3 cellular contexts compared by ENCODE assay signal in the genomic region with DNA sequence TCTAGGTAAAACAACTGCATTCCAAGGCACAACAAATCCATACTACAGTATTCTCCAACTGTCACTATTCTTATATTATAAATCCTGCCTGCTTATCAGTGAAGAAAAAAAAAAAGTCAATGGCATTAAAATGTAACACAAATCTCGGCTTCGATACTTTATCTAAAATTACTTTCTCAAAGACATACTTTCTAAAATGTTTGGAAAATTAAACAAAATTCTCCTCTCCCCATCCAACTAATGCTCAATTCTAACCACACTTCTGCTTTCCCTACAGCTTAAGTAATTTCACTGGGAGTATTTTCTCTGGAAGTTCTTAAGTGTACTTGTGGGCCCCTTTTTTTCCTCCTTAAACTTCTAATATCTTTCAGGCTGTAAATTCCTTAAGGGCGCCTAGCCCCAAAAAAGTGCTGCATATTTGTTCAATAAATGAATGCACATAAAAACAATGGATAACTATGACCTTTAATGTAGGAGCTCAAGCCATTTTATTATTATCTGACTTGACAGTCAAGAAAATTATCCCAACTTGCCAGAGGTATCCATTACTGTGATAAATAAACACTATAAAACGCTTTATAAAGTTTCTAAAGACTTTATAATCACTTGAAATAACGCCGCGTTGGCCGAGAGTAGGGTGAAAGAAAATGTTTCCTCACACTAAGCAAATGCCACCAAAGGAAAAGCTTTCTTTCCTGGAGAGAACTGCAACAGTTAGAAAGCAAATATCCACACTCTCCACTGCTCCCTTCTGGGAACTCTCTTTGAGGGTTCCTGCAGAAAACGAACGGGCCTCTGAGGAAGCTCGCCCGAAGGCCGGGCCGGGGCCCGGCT.
TF ChIP-seq lines count a peak whose summit lies in the region.

No MANE protein-coding gene starts in this region.

TF ChIP-seq in GM12891, 5 proteins besides CTCF, POLR2A, EP300 and RAD21:
- TF ChIP-seq PAX5 (IDR thresholded peaks at IDR 0.05; ENCODE audit: insufficient read depth, low read length, severe bottlenecking), result no peak
- TF ChIP-seq TAF1 (IDR thresholded peaks at IDR 0.05; ENCODE audit: low read depth, low read length), result no peak

TF ChIP-seq in H1, 55 proteins besides CTCF, POLR2A, EP300 and RAD21:
- no peak for TF ChIP-seq CREB1 (IDR thresholded peaks at IDR 0.05)
- TF ChIP-seq CTBP2 (IDR thresholded peaks at IDR 0.05; ENCODE audit: borderline replicate concordance, insufficient read depth, insufficient read length, low read length), result no peak
- TF ChIP-seq JUND (IDR thresholded peaks at IDR 0.05; ENCODE audit: low read length), result no peak
- TF ChIP-seq TEAD4 (IDR thresholded peaks at IDR 0.05; ENCODE audit: low read depth, low read length), result no peak
- no peak for TF ChIP-seq KDM4A (IDR thresholded peaks at IDR 0.05; ENCODE audit: low read depth, low read length, severe bottlenecking)
- TF ChIP-seq FOSL1 (IDR thresholded peaks at IDR 0.05; ENCODE audit: insufficient read depth, low read depth, low read length), result no peak
- TF ChIP-seq RNF2 (IDR thresholded peaks at IDR 0.05; ENCODE audit: borderline replicate concordance, low read depth, low read length, missing control alignments, poor library complexity, severe bottlenecking), result no peak
- TF ChIP-seq SP2 (IDR thresholded peaks at IDR 0.05; ENCODE audit: low read length), result no peak
- TF ChIP-seq, protein P1, sequence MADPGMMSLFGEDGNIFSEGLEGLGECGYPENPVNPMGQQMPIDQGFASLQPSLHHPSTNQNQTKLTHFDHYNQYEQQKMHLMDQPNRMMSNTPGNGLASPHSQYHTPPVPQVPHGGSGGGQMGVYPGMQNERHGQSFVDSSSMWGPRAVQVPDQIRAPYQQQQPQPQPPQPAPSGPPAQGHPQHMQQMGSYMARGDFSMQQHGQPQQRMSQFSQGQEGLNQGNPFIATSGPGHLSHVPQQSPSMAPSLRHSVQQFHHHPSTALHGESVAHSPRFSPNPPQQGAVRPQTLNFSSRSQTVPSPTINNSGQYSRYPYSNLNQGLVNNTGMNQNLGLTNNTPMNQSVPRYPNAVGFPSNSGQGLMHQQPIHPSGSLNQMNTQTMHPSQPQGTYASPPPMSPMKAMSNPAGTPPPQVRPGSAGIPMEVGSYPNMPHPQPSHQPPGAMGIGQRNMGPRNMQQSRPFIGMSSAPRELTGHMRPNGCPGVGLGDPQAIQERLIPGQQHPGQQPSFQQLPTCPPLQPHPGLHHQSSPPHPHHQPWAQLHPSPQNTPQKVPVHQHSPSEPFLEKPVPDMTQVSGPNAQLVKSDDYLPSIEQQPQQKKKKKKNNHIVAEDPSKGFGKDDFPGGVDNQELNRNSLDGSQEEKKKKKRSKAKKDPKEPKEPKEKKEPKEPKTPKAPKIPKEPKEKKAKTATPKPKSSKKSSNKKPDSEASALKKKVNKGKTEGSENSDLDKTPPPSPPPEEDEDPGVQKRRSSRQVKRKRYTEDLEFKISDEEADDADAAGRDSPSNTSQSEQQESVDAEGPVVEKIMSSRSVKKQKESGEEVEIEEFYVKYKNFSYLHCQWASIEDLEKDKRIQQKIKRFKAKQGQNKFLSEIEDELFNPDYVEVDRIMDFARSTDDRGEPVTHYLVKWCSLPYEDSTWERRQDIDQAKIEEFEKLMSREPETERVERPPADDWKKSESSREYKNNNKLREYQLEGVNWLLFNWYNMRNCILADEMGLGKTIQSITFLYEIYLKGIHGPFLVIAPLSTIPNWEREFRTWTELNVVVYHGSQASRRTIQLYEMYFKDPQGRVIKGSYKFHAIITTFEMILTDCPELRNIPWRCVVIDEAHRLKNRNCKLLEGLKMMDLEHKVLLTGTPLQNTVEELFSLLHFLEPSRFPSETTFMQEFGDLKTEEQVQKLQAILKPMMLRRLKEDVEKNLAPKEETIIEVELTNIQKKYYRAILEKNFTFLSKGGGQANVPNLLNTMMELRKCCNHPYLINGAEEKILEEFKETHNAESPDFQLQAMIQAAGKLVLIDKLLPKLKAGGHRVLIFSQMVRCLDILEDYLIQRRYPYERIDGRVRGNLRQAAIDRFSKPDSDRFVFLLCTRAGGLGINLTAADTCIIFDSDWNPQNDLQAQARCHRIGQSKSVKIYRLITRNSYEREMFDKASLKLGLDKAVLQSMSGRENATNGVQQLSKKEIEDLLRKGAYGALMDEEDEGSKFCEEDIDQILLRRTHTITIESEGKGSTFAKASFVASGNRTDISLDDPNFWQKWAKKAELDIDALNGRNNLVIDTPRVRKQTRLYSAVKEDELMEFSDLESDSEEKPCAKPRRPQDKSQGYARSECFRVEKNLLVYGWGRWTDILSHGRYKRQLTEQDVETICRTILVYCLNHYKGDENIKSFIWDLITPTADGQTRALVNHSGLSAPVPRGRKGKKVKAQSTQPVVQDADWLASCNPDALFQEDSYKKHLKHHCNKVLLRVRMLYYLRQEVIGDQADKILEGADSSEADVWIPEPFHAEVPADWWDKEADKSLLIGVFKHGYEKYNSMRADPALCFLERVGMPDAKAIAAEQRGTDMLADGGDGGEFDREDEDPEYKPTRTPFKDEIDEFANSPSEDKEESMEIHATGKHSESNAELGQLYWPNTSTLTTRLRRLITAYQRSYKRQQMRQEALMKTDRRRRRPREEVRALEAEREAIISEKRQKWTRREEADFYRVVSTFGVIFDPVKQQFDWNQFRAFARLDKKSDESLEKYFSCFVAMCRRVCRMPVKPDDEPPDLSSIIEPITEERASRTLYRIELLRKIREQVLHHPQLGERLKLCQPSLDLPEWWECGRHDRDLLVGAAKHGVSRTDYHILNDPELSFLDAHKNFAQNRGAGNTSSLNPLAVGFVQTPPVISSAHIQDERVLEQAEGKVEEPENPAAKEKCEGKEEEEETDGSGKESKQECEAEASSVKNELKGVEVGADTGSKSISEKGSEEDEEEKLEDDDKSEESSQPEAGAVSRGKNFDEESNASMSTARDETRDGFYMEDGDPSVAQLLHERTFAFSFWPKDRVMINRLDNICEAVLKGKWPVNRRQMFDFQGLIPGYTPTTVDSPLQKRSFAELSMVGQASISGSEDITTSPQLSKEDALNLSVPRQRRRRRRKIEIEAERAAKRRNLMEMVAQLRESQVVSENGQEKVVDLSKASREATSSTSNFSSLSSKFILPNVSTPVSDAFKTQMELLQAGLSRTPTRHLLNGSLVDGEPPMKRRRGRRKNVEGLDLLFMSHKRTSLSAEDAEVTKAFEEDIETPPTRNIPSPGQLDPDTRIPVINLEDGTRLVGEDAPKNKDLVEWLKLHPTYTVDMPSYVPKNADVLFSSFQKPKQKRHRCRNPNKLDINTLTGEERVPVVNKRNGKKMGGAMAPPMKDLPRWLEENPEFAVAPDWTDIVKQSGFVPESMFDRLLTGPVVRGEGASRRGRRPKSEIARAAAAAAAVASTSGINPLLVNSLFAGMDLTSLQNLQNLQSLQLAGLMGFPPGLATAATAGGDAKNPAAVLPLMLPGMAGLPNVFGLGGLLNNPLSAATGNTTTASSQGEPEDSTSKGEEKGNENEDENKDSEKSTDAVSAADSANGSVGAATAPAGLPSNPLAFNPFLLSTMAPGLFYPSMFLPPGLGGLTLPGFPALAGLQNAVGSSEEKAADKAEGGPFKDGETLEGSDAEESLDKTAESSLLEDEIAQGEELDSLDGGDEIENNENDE (IDR thresholded peaks at IDR 0.05; ENCODE audit: insufficient replicate concordance, low read length), result no peak
- TF ChIP-seq KDM5A (IDR thresholded peaks at IDR 0.05; ENCODE audit: low read length), result no peak
- no peak for TF ChIP-seq CEBPB (IDR thresholded peaks at IDR 0.05; ENCODE audit: low read depth, low read length)
- no peak for TF ChIP-seq BACH1 (IDR thresholded peaks at IDR 0.05; ENCODE audit: low read length)
- TF ChIP-seq RBBP5 (IDR thresholded peaks at IDR 0.05; ENCODE audit: borderline replicate concordance, low read depth, low read length), result no peak
- no peak for TF ChIP-seq CHD2 (IDR thresholded peaks at IDR 0.05; ENCODE audit: low read length)

TF ChIP-seq in neural cell, 6 proteins besides CTCF, POLR2A, EP300 and RAD21:
- no peak for TF ChIP-seq SMC3 (conservative IDR thresholded peaks at IDR 0.05; ENCODE audit: poor library complexity)
- TF ChIP-seq, protein P2, sequence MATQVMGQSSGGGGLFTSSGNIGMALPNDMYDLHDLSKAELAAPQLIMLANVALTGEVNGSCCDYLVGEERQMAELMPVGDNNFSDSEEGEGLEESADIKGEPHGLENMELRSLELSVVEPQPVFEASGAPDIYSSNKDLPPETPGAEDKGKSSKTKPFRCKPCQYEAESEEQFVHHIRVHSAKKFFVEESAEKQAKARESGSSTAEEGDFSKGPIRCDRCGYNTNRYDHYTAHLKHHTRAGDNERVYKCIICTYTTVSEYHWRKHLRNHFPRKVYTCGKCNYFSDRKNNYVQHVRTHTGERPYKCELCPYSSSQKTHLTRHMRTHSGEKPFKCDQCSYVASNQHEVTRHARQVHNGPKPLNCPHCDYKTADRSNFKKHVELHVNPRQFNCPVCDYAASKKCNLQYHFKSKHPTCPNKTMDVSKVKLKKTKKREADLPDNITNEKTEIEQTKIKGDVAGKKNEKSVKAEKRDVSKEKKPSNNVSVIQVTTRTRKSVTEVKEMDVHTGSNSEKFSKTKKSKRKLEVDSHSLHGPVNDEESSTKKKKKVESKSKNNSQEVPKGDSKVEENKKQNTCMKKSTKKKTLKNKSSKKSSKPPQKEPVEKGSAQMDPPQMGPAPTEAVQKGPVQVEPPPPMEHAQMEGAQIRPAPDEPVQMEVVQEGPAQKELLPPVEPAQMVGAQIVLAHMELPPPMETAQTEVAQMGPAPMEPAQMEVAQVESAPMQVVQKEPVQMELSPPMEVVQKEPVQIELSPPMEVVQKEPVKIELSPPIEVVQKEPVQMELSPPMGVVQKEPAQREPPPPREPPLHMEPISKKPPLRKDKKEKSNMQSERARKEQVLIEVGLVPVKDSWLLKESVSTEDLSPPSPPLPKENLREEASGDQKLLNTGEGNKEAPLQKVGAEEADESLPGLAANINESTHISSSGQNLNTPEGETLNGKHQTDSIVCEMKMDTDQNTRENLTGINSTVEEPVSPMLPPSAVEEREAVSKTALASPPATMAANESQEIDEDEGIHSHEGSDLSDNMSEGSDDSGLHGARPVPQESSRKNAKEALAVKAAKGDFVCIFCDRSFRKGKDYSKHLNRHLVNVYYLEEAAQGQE (IDR thresholded peaks at IDR 0.05; ENCODE audit: borderline replicate concordance), result no peak
- no peak for TF ChIP-seq MXI1 (conservative IDR thresholded peaks at IDR 0.05; ENCODE audit: poor library complexity, severe bottlenecking)
- no peak for TF ChIP-seq POLR2AphosphoS5 (IDR thresholded peaks at IDR 0.05)
- TF ChIP-seq EZH2 (IDR thresholded peaks at IDR 0.05; ENCODE audit: borderline replicate concordance, insufficient read depth, low read length, poor library complexity, severe bottlenecking), result no peak
- no peak for TF ChIP-seq TAF1 (IDR thresholded peaks at IDR 0.05; ENCODE audit: low read depth)
TF ChIP-seq in neural cell: peak in this region for 0.
